8 cellular contexts compared by ENCODE assay signal in the genomic region with DNA sequence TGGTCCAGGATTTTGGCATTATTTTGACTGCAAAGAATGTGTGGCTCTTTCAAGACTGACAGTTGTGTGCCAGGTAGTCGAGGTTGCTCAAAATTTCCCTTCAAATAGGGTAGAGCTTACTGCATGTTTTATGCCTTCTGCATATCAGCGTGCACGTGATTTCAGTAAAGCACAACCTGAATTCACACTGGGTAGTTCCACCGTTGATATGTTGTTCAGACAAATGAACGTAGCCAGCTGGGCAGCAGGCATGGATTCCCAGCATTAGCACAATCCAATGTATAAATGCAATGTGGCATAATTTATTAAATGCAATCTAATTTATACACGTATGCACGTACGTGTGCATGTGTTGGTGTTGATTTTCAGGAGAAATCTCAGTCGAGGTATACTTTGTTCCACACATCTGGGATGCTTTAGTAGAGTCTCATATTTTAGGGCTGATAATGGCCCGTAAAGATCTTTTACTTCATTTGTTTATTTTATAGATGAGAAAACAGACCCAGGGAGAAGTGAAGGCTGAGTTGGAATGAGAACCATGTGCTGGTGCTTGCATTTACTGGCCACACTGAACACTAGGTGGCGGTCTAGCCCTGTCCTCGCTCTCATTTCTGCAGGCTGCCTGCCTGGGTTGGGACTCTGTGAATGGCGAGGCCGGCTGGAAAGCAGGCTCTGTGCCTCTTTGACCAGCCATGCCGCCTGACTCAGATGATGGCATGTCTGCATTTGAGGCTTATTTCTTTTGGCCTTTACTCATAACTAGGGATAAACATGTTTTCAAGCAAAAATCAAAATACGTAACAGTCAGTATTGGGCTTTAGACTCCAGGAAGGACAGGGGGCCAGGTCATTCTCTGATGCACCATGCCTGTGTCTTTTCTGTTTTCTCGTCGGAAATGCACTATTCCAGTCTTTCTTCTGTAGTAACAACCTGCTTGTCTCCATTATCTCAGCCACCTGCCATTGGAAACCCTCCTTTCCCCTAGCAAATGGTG.
DNase-seq lines count a peak whose midpoint lies in the region; ATAC-seq lines count a peak whose summit lies in the region.

No MANE protein-coding gene starts in this region.

- intact Hi-C loops in right cardiac atrium (cut with DNase I) = loop anchor here in 3 of 4 donors (5.0 kb wide), 3 partner anchors 120 to 145 kb away; partner anchors contain the start of gene RNF144A (in 1 of the 3)

- no peak overlapping the region for H3K9ac ChIP-seq in SK-N-MC (ENCODE audit: insufficient read length)

- H3K9me3 ChIP-seq in SK-N-MC (ENCODE audit: low read depth, low read length) (no peaks in the 10 kb centered on the region), right cardiac atrium (ENCODE audit: control insufficient read depth, low read length) (no peaks in the 10 kb centered on the region)

- ATAC-seq in GM21576 (IDR thresholded peaks at IDR 0.05; ENCODE audit: unreplicated experiment) = peak; percentile 83
- ATAC-seq in right cardiac atrium = peak; percentile 50 to 83

- DNase-seq in GDM1 (lab: John Stamatoyannopoulos, UW) (peak; percentile 56), SK-N-MC (ENCODE audit: low read depth, low spot score) (peak; percentile 16), amygdala (lab: John Stamatoyannopoulos, UW) (peak in 48 of 56 donors; percentile 16 to 84 (median 61)), right cardiac atrium (peak; percentile 62 to 83 (median 78)), skeletal muscle cell (ENCODE audit: low read depth) (peak; percentile 15), NCI-H1436 treated with DMSO at 0.1 percent for 48 hours (lab: John Stamatoyannopoulos, UW) (no peak)
- DNase-seq in Jurkat, Clone E6-1 (ENCODE audit: low read depth, low spot score) = peak; percentile 54

- H3K27me3 ChIP-seq in right cardiac atrium (ENCODE audit: control insufficient read depth, insufficient read depth) = no peaks in the 10 kb centered on the region

- 0 out of 2 replicates have a peak overlapping the region, but pooled peaks have one; percentile 7 for H3K27ac ChIP-seq in SK-N-MC
- H3K27ac ChIP-seq in right cardiac atrium (ENCODE audit: low read length) = no peak overlapping the region

- 64% methylated on average over 18 of the region's 18 CpGs for WGBS in right cardiac atrium

- no peak overlapping the region for H3K4me3 ChIP-seq in Jurkat, Clone E6-1 (ENCODE audit: low read length)
- H3K4me3 ChIP-seq in SK-N-MC (no peak overlapping the region), right cardiac atrium (ENCODE audit: low read length) (no peak overlapping the region), skeletal muscle cell (ENCODE audit: low read depth, low read length) (no peak overlapping the region)

- H3K36me3 ChIP-seq in SK-N-MC (ENCODE audit: insufficient read depth, low read length) = peaks cover 17% of the 10 kb centered on the region; the same call in 1 of the 2 replicates

- H3K4me1 ChIP-seq in right cardiac atrium (ENCODE audit: control insufficient read depth, insufficient read depth, low read length) = no peaks in the 10 kb centered on the region
